In the genomic region with DNA sequence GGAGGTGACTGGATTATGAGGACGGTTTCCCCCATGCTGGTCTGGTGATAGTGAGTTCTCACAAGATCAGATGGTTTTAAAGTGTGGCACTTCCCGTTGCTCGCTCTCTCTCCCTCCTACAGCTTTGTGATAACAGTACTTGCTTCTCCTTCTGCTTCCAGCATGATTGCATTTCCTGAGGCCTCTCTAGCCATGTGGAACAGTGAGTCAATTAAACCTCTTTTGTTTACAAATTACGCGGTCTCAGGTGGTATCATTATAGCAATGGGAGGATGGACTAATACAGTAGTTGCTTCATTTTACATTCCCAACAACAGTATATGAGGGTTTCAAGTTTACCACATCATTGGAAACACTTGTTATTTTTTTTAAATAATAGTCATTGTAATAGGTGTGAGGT, we compare ENCODE assay signal across 29 cellular contexts.
"Had no signal": no experiment of that assay in that cellular context is flagged by ENCODE, and none has a peak within 500 bp of the region (broad histone marks: within the 10 kb centered on the region; RNA-seq: fewer than 3 reads in every experiment).

No MANE protein-coding gene starts in this region.

- H3K4me3 Mint-ChIP-seq: activated B cell treated with CpG ODN at 0.5 μM for 24 hours; activated CD4-positive, alpha-beta T cell treated with anti-CD3 and anti-CD28 coated beads, Interleukin-2, amount 10 ng/mL, durations not matched to agents 24 days and 14 days; activated CD8-positive, alpha-beta memory T cell treated with anti-CD3 and anti-CD28 coated beads, Interleukin-2, amount 10 ng/mL, durations not matched to agents 7 days and 5 days; activated naive CD4-positive, alpha-beta T cell treated with anti-CD3 and anti-CD28 coated beads, Interleukin-2, amount 50 U/mL, for 24 hours; activated T-cell treated with anti-CD3 and anti-CD28 coated beads, Interleukin-2, amount 50 U/mL, for 24 hours; activated T-helper 1 cell treated with anti-CD3 and anti-CD28 coated beads, Interleukin-12 subunit alpha, Interleukin-12 subunit beta, Interleukin-2, Interleukin-4 antibody, amounts not matched to agents 30 ng/mL and 10 ng/mL and 1 ng/mL, durations not matched to agents 14 hours and 24 hours and 36 hours; IgD-negative memory B cell had no signal

- H3K4me1 ChIP-seq: breast epithelium, Peyer's patch, SJCRH30 had no signal

- DNase-seq: activated B cell treated with CpG ODN at 0.5 μM for 24 hours; activated CD4-positive, alpha-beta T cell treated with anti-CD3 and anti-CD28 coated beads for 1 hour; activated CD4-positive, alpha-beta T cell treated with anti-CD3 and anti-CD28 coated beads, Interleukin-2, amount 10 ng/mL, durations not matched to agents 24 days and 14 days; activated CD4-positive, alpha-beta T cell treated with anti-CD3 and anti-CD28 coated beads, Interleukin-2, amount 50 U/mL, for 48 hours; activated CD8-positive, alpha-beta memory T cell treated with anti-CD3 and anti-CD28 coated beads, Interleukin-2, amount 10 ng/mL, durations not matched to agents 7 days and 5 days; activated effector memory CD4-positive, alpha-beta T cell treated with Interleukin-2 at 50 U/mL for 16 hours; activated naive CD4-positive, alpha-beta T cell; activated T-cell treated with anti-CD3 and anti-CD28 coated beads, Interleukin-2, amount 50 U/mL, for 24 hours; aorta; central memory CD4-positive, alpha-beta T cell; MM.1S; NCI-H1105 treated with DMSO at 0.1 percent for 48 hours; NCI-H1436 treated with DMSO at 0.1 percent for 48 hours; NCI-H187; NCI-H2081; NCI-H2171; NCI-H2227 treated with DMSO at 0.1 percent for 48 hours; NCI-H446 treated with DMSO at 0.1 percent for 48 hours; Peyer's patch; Right ventricle myocardium superior; SJCRH30; SK-N-SH; T-helper 1 cell had no signal

- H3K4me1 Mint-ChIP-seq: activated B cell treated with CpG ODN at 0.5 μM for 24 hours; activated CD4-positive, alpha-beta T cell treated with anti-CD3 and anti-CD28 coated beads, Interleukin-2, amount 10 ng/mL, durations not matched to agents 24 days and 14 days; activated CD8-positive, alpha-beta memory T cell treated with anti-CD3 and anti-CD28 coated beads, Interleukin-2, amount 10 ng/mL, durations not matched to agents 7 days and 5 days; activated naive CD4-positive, alpha-beta T cell treated with anti-CD3 and anti-CD28 coated beads, Interleukin-2, amount 50 U/mL, for 24 hours; IgD-negative memory B cell had no signal

- H3K4me2 ChIP-seq: KMS-11, SK-N-SH had no signal

- H3K9me3 Mint-ChIP-seq: activated CD4-positive, alpha-beta T cell treated with anti-CD3 and anti-CD28 coated beads, Interleukin-2, amount 10 ng/mL, durations not matched to agents 24 days and 14 days; activated naive CD4-positive, alpha-beta T cell treated with anti-CD3 and anti-CD28 coated beads, Interleukin-2, amount 50 U/mL, for 24 hours; activated T-helper 1 cell treated with anti-CD3 and anti-CD28 coated beads, Interleukin-12 subunit alpha, Interleukin-12 subunit beta, Interleukin-2, Interleukin-4 antibody, amounts not matched to agents 30 ng/mL and 10 ng/mL and 1 ng/mL, durations not matched to agents 14 hours and 24 hours and 36 hours had no signal

- H3K4me3 ChIP-seq: breast epithelium, Peyer's patch, SJCRH30 had no signal

- H3K27ac ChIP-seq: breast epithelium, KMS-11, Peyer's patch, RWPE1, SJCRH30 had no signal

- H3K27ac Mint-ChIP-seq: activated B cell treated with CpG ODN at 0.5 μM for 24 hours; activated CD4-positive, alpha-beta T cell treated with anti-CD3 and anti-CD28 coated beads, Interleukin-2, amount 10 ng/mL, durations not matched to agents 24 days and 14 days; activated CD8-positive, alpha-beta memory T cell treated with anti-CD3 and anti-CD28 coated beads, Interleukin-2, amount 10 ng/mL, durations not matched to agents 7 days and 5 days; activated naive CD4-positive, alpha-beta T cell treated with anti-CD3 and anti-CD28 coated beads, Interleukin-2, amount 50 U/mL, for 24 hours; activated T-cell treated with anti-CD3 and anti-CD28 coated beads, Interleukin-2, amount 50 U/mL, for 24 hours; activated T-helper 1 cell treated with anti-CD3 and anti-CD28 coated beads, Interleukin-12 subunit alpha, Interleukin-12 subunit beta, Interleukin-2, Interleukin-4 antibody, amounts not matched to agents 30 ng/mL and 10 ng/mL and 1 ng/mL, durations not matched to agents 14 hours and 24 hours and 36 hours; IgD-negative memory B cell had no signal

- H3K36me3 Mint-ChIP-seq: activated CD8-positive, alpha-beta memory T cell treated with anti-CD3 and anti-CD28 coated beads, Interleukin-2, amount 10 ng/mL, durations not matched to agents 7 days and 5 days; activated naive CD4-positive, alpha-beta T cell treated with anti-CD3 and anti-CD28 coated beads, Interleukin-2, amount 50 U/mL, for 24 hours; IgD-negative memory B cell had no signal

- H3K9me3 ChIP-seq: breast epithelium, SK-N-SH had no signal

- H3K9ac ChIP-seq: KMS-11, SK-N-SH had no signal

- H3K27me3 Mint-ChIP-seq: activated B cell treated with CpG ODN at 0.5 μM for 24 hours; activated CD4-positive, alpha-beta T cell treated with anti-CD3 and anti-CD28 coated beads, Interleukin-2, amount 10 ng/mL, durations not matched to agents 24 days and 14 days; activated CD8-positive, alpha-beta memory T cell treated with anti-CD3 and anti-CD28 coated beads, Interleukin-2, amount 10 ng/mL, durations not matched to agents 7 days and 5 days; activated naive CD4-positive, alpha-beta T cell treated with anti-CD3 and anti-CD28 coated beads, Interleukin-2, amount 50 U/mL, for 24 hours; activated T-cell treated with anti-CD3 and anti-CD28 coated beads, Interleukin-2, amount 50 U/mL, for 24 hours; IgD-negative memory B cell had no signal

- H3K27me3 ChIP-seq: breast epithelium, Peyer's patch, SJCRH30 had no signal

- H3K36me3 ChIP-seq: breast epithelium, Peyer's patch, SJCRH30 had no signal
